Comparison of ENCODE assay signal across 8 cellular contexts in the genomic region with DNA sequence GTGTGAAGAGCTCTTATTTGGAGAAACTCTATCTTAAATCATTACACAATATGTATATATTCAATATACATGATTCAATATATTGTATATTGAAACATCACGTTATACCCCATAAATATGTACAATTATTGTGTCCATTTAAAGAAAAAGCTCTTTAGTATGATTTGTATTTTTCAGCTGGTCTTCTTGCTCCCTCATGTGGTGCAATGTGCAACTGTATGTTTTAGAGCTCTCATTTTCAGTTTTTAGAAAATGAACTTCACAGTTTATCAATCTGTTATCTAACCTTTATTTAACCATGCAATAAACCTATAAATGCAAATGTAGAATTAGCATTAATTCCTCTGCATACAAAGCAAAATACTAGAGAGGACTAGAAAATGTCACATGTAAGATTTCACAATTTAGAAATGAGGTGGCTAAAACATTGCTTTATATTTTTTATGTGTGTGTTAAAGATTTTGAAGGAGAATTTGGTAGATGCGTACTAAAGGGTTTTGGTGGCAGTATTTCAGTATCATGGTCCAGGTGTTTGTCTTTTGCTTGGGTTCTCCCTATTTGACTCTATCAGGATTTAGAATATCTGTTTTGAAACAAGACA.
A peak's percentile ranks its signal among the peaks of the same experiment; 100 is the strongest.
DNase-seq lines count a peak whose midpoint lies in the region; ATAC-seq and TF ChIP-seq lines count a peak whose summit lies in the region.

No MANE protein-coding gene starts in this region.

- dilution Hi-C loops in IMR-90 (cut with HindIII; ENCODE audit: low sequenced_read_pairs, unreplicated experiment) = no loop called here

- H3K9me1 ChIP-seq in IMR-90 (ENCODE audit: insufficient read depth, low read length) = peaks cover 3% of the 10 kb centered on the region

- no peak overlapping the region for H3K4me3 ChIP-seq in IMR-90 (ENCODE audit: insufficient read depth, low read depth, low read length)
- no peak overlapping the region for H3K4me3 ChIP-seq in body of pancreas

- no peak overlapping the region for H3K27ac ChIP-seq in IMR-90 (ENCODE audit: insufficient read depth, low read length)
- no peak overlapping the region for H3K27ac ChIP-seq in body of pancreas

- H3K9me3 Mint-ChIP-seq in mesothelial cell of epicardium = no peaks in the 10 kb centered on the region
- no peaks in the 10 kb centered on the region for H3K9me3 Mint-ChIP-seq in stimulated activated memory B cell treated with anti-CD40 and anti-IgM and Interleukin-4, amounts not matched to agents 10 μg/mL and 1 μg/mL and 100 μg/mL, for 72 hours

- no peaks in the 10 kb centered on the region for H3K36me3 ChIP-seq in IMR-90 (ENCODE audit: control insufficient read depth, insufficient read depth, low read length)
- H3K36me3 ChIP-seq in body of pancreas (replicated peaks in 1 of 2; ENCODE audit: insufficient read depth in 1 of 2, low read depth in 2 of 2) = no peaks in the 10 kb centered on the region

- peaks cover 32% of the 10 kb centered on the region for H3K4me1 Mint-ChIP-seq in mesothelial cell of epicardium
- no peaks in the 10 kb centered on the region for H3K4me1 Mint-ChIP-seq in stimulated activated memory B cell treated with anti-CD40 and anti-IgM and Interleukin-4, amounts not matched to agents 10 μg/mL and 1 μg/mL and 100 μg/mL, for 72 hours

- intact Hi-C loops in IMR-90 (cut with micrococcal nuclease) = loop anchor here (1.0 kb wide), 2 partner anchors 449 to 495 kb away; no protein-coding TSS in a partner anchor
- intact Hi-C loops in body of pancreas (cut with DNase I) = no loop called here

- no peak overlapping the region for H3K14ac ChIP-seq in IMR-90 (replicated peaks; ENCODE audit: low read depth, low read length)

- H3K56ac ChIP-seq in IMR-90 (ENCODE audit: extremely low read depth, insufficient read depth, low read length) = no peak overlapping the region

- no peak overlapping the region for H3K18ac ChIP-seq in IMR-90 (ENCODE audit: low read depth, low read length)

- H4K8ac ChIP-seq in IMR-90 (ENCODE audit: low read depth in 2 of 2, low read length in 2 of 2) = no peak overlapping the region

- POLR2A ChIA-PET in IMR-90 (lab: Charles Lee; ENCODE audit: unreplicated experiment) = no interaction called here

- H3K4me1 ChIP-seq in IMR-90 (ENCODE audit: control insufficient read depth, insufficient read depth, low read length) = peaks cover 15% of the 10 kb centered on the region
- H3K4me1 ChIP-seq in body of pancreas = peaks cover 29% of the 10 kb centered on the region

- in situ Hi-C loops in IMR-90 (cut with MboI; ENCODE audit: low sequenced_read_pairs) = no loop called here

- H3K27me3 ChIP-seq in IMR-90 (ENCODE audit: control insufficient read depth, insufficient read depth, low read length) (no peaks in the 10 kb centered on the region), body of pancreas (no peaks in the 10 kb centered on the region)

- no peak overlapping the region for H3K4ac ChIP-seq in IMR-90 (ENCODE audit: low read depth, low read length)

- DNase-seq in EH (ENCODE audit: low read depth) = peak; percentile 38
- DNase-seq in IMR-90 = peak; percentile 53
- DNase-seq in body of pancreas = peak in 1 of 4 donors; percentile 5
- DNase-seq in mesothelial cell of epicardium (ENCODE audit: low spot score in 2 of 2, unreplicated experiment in 2 of 2) = no peak
- DNase-seq in effector CD4-positive, alpha-beta T cell = no peak
- DNase-seq in NCI-H146 treated with DMSO at 0.1 percent for 48 hours (lab: John Stamatoyannopoulos, UW; ENCODE audit: unreplicated experiment) = no peak

- no peak for TF ChIP-seq POLR2A in IMR-90 (IDR thresholded peaks at IDR 0.05; ENCODE audit: low read depth, low read length)
- no peak for TF ChIP-seq POLR2A in body of pancreas (IDR thresholded peaks at IDR 0.05)

- ATAC-seq in IMR-90 (ENCODE audit: low read depth) (no peak), body of pancreas (no peak), HG03521 (IDR thresholded peaks at IDR 0.05; ENCODE audit: unreplicated experiment) (no peak)
- no peak for ATAC-seq in stimulated activated memory B cell treated with anti-CD40 and anti-IgM and Interleukin-4, amounts not matched to agents 10 μg/mL and 1 μg/mL and 100 μg/mL, for 72 hours

- H3K4me3 Mint-ChIP-seq in mesothelial cell of epicardium = no peak overlapping the region
- H3K4me3 Mint-ChIP-seq in stimulated activated memory B cell treated with anti-CD40 and anti-IgM and Interleukin-4, amounts not matched to agents 10 μg/mL and 1 μg/mL and 100 μg/mL, for 72 hours = no peak overlapping the region

- H3K79me1 ChIP-seq in IMR-90 (ENCODE audit: low read depth in 1 of 2, low read length in 2 of 2) = no peaks in the 10 kb centered on the region

- no peak overlapping the region for H4K91ac ChIP-seq in IMR-90 (ENCODE audit: insufficient read depth, low read depth, low read length)

- BruUV-seq in IMR-90 (replicated peaks; lab: Mats Ljungman, UMichigan) = no TSS peak

- H2AFZ ChIP-seq in IMR-90 (replicated peaks; ENCODE audit: low read length, poor library complexity) = no peak overlapping the region

- no peak overlapping the region for H3K23ac ChIP-seq in IMR-90 (ENCODE audit: low read depth, low read length)

- H3K36me3 Mint-ChIP-seq in mesothelial cell of epicardium = no peaks in the 10 kb centered on the region
- H3K36me3 Mint-ChIP-seq in stimulated activated memory B cell treated with anti-CD40 and anti-IgM and Interleukin-4, amounts not matched to agents 10 μg/mL and 1 μg/mL and 100 μg/mL, for 72 hours = no peaks in the 10 kb centered on the region

- H3K9ac ChIP-seq in IMR-90 (ENCODE audit: low read depth, low read length) = no peak overlapping the region

- 100% methylated on average over 1 of the region's 2 CpGs; no CpG with 5 or more reads in 1 of the 2 experiments for WGBS in IMR-90 (ENCODE audit: extremely low coverage in 2 of 2, insufficient read length in 1 of 2), 2 experiments
- 43% methylated on average over 2 of the region's 2 CpGs for WGBS in body of pancreas, 2 donors

- peak overlapping the region; percentile 42 for H2BK5ac ChIP-seq in IMR-90 (ENCODE audit: low read depth, low read length, poor library complexity, severe bottlenecking)

- no peak overlapping the region for H2AK5ac ChIP-seq in IMR-90 (ENCODE audit: low read depth, low read length)

- no peak overlapping the region for H4K5ac ChIP-seq in IMR-90 (ENCODE audit: low read depth, low read length)

- H2BK20ac ChIP-seq in IMR-90 (ENCODE audit: low read depth, low read length) = no peak overlapping the region

- CTCF ChIA-PET in IMR-90 (lab: Yijun Ruan, JAX) = interaction anchor here (0.6 to 2.9 kb wide), 7 partner anchors 12 to 501 kb away, joined by 3 to 18 read pairs (median 3); a partner anchor contains a TSS

- no peaks in the 10 kb centered on the region for H3K27me3 Mint-ChIP-seq in mesothelial cell of epicardium (ENCODE audit: low read depth)
- H3K27me3 Mint-ChIP-seq in stimulated activated memory B cell treated with anti-CD40 and anti-IgM and Interleukin-4, amounts not matched to agents 10 μg/mL and 1 μg/mL and 100 μg/mL, for 72 hours = peaks cover 8% of the 10 kb centered on the region

- peak; percentile 86 for TF ChIP-seq RAD21 in IMR-90 (IDR thresholded peaks at IDR 0.05; ENCODE audit: low read length)

- H3K9me3 ChIP-seq in IMR-90 (ENCODE audit: control insufficient read depth, insufficient read depth, low read length) = no peaks in the 10 kb centered on the region
- H3K9me3 ChIP-seq in body of pancreas = no peaks in the 10 kb centered on the region

- no peak overlapping the region for H2BK15ac ChIP-seq in IMR-90 (ENCODE audit: low read depth, low read length)

- peak; percentile 83 for TF ChIP-seq CTCF in IMR-90 (conservative IDR thresholded peaks at IDR 0.05; ENCODE audit: low read depth, low read length)
- peak in 6 of 7 experiments; percentile 31 to 64 (median 54) for TF ChIP-seq CTCF in body of pancreas (IDR thresholded peaks at IDR 0.05)
- peak; percentile 61 for TF ChIP-seq CTCF in mesothelial cell of epicardium (IDR thresholded peaks at IDR 0.05; ENCODE audit: unreplicated experiment)

- no peaks in the 10 kb centered on the region for H4K20me1 ChIP-seq in IMR-90 (ENCODE audit: insufficient read depth, low read length)

- no peak overlapping the region for H3K4me2 ChIP-seq in IMR-90 (ENCODE audit: low read depth, low read length)

- H2BK120ac ChIP-seq in IMR-90 (ENCODE audit: low read depth, low read length) = no peak overlapping the region

- no peak overlapping the region for H2AK9ac ChIP-seq in IMR-90 (replicated peaks; ENCODE audit: low read depth, low read length, poor library complexity)

- H3K27ac Mint-ChIP-seq in mesothelial cell of epicardium = no peak overlapping the region
- no peak overlapping the region for H3K27ac Mint-ChIP-seq in stimulated activated memory B cell treated with anti-CD40 and anti-IgM and Interleukin-4, amounts not matched to agents 10 μg/mL and 1 μg/mL and 100 μg/mL, for 72 hours

TF ChIP-seq in IMR-90, 13 proteins besides CTCF, POLR2A, EP300 and RAD21:
- TF ChIP-seq SMC3 (IDR thresholded peaks at IDR 0.05; ENCODE audit: low read depth, low read length) (peak; percentile 61), MAFK (IDR thresholded peaks at IDR 0.05; ENCODE audit: low read depth, low read length) (no peak)

Comparison
In these comparisons a context has a peak if more than half of its experiments do, and no peak if none do; other contexts are left out.
1. DNase-seq: peak in EH (single experiment) and IMR-90 (single experiment); none in mesothelial cell of epicardium (0 of 2), effector CD4-positive, alpha-beta T cell (single experiment) and NCI-H146 treated with DMSO at 0.1 percent for 48 hours (single experiment).
2. Peak in every context shown above with its lines, with median percentiles within 50 percentile points of each other: CTCF ChIP-seq.